ENCODE assay signal across 14 cellular contexts in genomic region chr14:35470775-35471174, GRCh38.
DNase-seq lines count a peak whose midpoint lies in the region; ATAC-seq and TF ChIP-seq lines count a peak whose summit lies in the region.
"Had no signal": no experiment of that assay in that cellular context is flagged by ENCODE, and none has a peak within 500 bp of the region (broad histone marks: within the 10 kb centered on the region; RNA-seq: fewer than 3 reads in every experiment).

No MANE protein-coding gene starts in this region.

- H3K27me3 ChIP-seq in CD4-positive, alpha-beta memory T cell (ENCODE audit: insufficient read depth, low read length): peaks cover 6% of the 10 kb centered on the region
- H3K27me3 ChIP-seq: pancreas, thyroid gland had no signal

- no peak overlapping the region for H3K27ac Mint-ChIP-seq in WTC11
- H3K27ac Mint-ChIP-seq in CD4-positive, alpha-beta memory T cell: no peak overlapping the region
- H3K27ac Mint-ChIP-seq: activated CD4-positive, alpha-beta T cell treated with anti-CD3 and anti-CD28 coated beads for 36 hours had no signal

- H3K9me3 ChIP-seq in CD4-positive, alpha-beta memory T cell (ENCODE audit: control insufficient read depth in 1 of 2, low read length in 2 of 2): no peaks in the 10 kb centered on the region
- H3K9me3 ChIP-seq: pancreas, thyroid gland had no signal

- H3K36me3 Mint-ChIP-seq in WTC11: no peaks in the 10 kb centered on the region
- peaks cover 0 to 7% of the 10 kb centered on the region in 2 donors for H3K36me3 Mint-ChIP-seq in CD4-positive, alpha-beta memory T cell

- H3K36me3 ChIP-seq in CD4-positive, alpha-beta memory T cell (ENCODE audit: insufficient read depth, low read length): no peaks in the 10 kb centered on the region
- H3K36me3 ChIP-seq: pancreas, thyroid gland had no signal

- no peak overlapping the region for H3K4me3 Mint-ChIP-seq in WTC11
- no peak overlapping the region for H3K4me3 Mint-ChIP-seq in CD4-positive, alpha-beta memory T cell
- H3K4me3 Mint-ChIP-seq: activated CD4-positive, alpha-beta T cell treated with anti-CD3 and anti-CD28 coated beads for 36 hours had no signal

- CTCF ChIA-PET in WTC11 (lab: Charles Lee): interaction anchor here (1.0 kb wide), 2 partner anchors 32 to 216 kb away, joined by 6 to 11 read pairs; no protein-coding TSS in a partner anchor
- CTCF ChIA-PET in CD4-positive, alpha-beta memory T cell (lab: Charles Lee; ENCODE audit: partially characterized antibody): interaction anchor here (0.6 kb wide), 1 partner anchor 1145 kb away, joined by 4 read pairs; no protein-coding TSS in a partner anchor

- no peaks in the 10 kb centered on the region for H3K27me3 Mint-ChIP-seq in WTC11 (ENCODE audit: low read depth)
- peaks cover 22 to 36% of the 10 kb centered on the region in 2 donors for H3K27me3 Mint-ChIP-seq in CD4-positive, alpha-beta memory T cell

- peaks cover 14% of the 10 kb centered on the region for H3K4me1 Mint-ChIP-seq in WTC11
- H3K4me1 Mint-ChIP-seq in CD4-positive, alpha-beta memory T cell: no peaks in the 10 kb centered on the region
- H3K4me1 Mint-ChIP-seq: activated CD4-positive, alpha-beta T cell treated with anti-CD3 and anti-CD28 coated beads for 36 hours had no signal

- DNase-seq in Ammon's horn (ENCODE audit: low spot score): peak; percentile 23
- DNase-seq in HT-29 (ENCODE audit: low spot score): peak; percentile 25
- peak; percentile 15 for DNase-seq in WTC11 (ENCODE audit: low spot score)
- DNase-seq in iPS DF 19.7 (ENCODE audit: low read depth, low spot score): peak; percentile 12
- no peak for DNase-seq in NK-92 (lab: John Stamatoyannopoulos, UW; ENCODE audit: unreplicated experiment)
- no peak for DNase-seq in activated CD4-positive, CD25-positive, alpha-beta regulatory T cell (lab: John Stamatoyannopoulos, UW)
- DNase-seq in CD4-positive, alpha-beta memory T cell: no peak
- DNase-seq: activated CD4-positive, alpha-beta T cell treated with anti-CD3 and anti-CD28 coated beads for 36 hours; activated gamma-delta T cell; Calu3; pancreas; thyroid gland had no signal

- H3K27ac ChIP-seq in CD4-positive, alpha-beta memory T cell (ENCODE audit: low read depth, low read length): no peak overlapping the region
- H3K27ac ChIP-seq: KMS-11, pancreas, thyroid gland had no signal

- H3K4me1 ChIP-seq in CD4-positive, alpha-beta memory T cell (ENCODE audit: insufficient read depth, low read length): no peaks in the 10 kb centered on the region
- H3K4me1 ChIP-seq: pancreas, thyroid gland had no signal

- peak; percentile 86 for ATAC-seq in WTC11
- ATAC-seq in HG02981 (IDR thresholded peaks at IDR 0.05; ENCODE audit: unreplicated experiment): no peak
- ATAC-seq: activated CD4-positive, alpha-beta T cell treated with anti-CD3 and anti-CD28 coated beads for 36 hours; pancreas had no signal

- peaks cover 13% of the 10 kb centered on the region for H3K9me3 Mint-ChIP-seq in WTC11
- peaks cover 0 to 15% (median 5%) of the 10 kb centered on the region in 8 donors for H3K9me3 Mint-ChIP-seq in CD4-positive, alpha-beta memory T cell

- no peak overlapping the region for H3K4me3 ChIP-seq in CD4-positive, alpha-beta memory T cell (ENCODE audit: low read length in 2 of 2)
- H3K4me3 ChIP-seq: pancreas, thyroid gland had no signal

- POLR2A ChIA-PET in WTC11 (lab: Charles Lee): no interaction called here
- POLR2A ChIA-PET in CD4-positive, alpha-beta memory T cell (lab: Charles Lee; ENCODE audit: partially characterized antibody): no interaction called here

- intact Hi-C loops in CD4-positive, alpha-beta memory T cell (cut with micrococcal nuclease): no loop called here

- no peak for TF ChIP-seq CTCF in WTC11 (IDR thresholded peaks at IDR 0.05)

TF ChIP-seq in WTC11, 78 proteins besides CTCF, POLR2A, EP300 and RAD21:
- TF ChIP-seq ERG (CRISPR knock-in tag; IDR thresholded peaks at IDR 0.05) (no peak), FOXK1 (CRISPR knock-in tag; IDR thresholded peaks at IDR 0.05) (no peak), TEAD1 (CRISPR knock-in tag; IDR thresholded peaks at IDR 0.05) (no peak), CREM (CRISPR knock-in tag; IDR thresholded peaks at IDR 0.05) (no peak)

Comparison
In these comparisons a context has a peak if more than half of its experiments do, and no peak if none do; other contexts are left out.
1. DNase-seq: peak in Ammon's horn (single experiment), HT-29 (single experiment), WTC11 (single experiment) and iPS DF 19.7 (single experiment); none in NK-92 (single experiment), activated CD4-positive, CD25-positive, alpha-beta regulatory T cell (0 of 4) and CD4-positive, alpha-beta memory T cell (0 of 5).